In genomic region chr5:128201065-128201926, GRCh38 we compare ENCODE assay signal across 8 cellular contexts.
A peak's percentile ranks its signal among the peaks of the same experiment; 100 is the strongest.
DNase-seq lines count a peak whose midpoint lies in the region; ATAC-seq and TF ChIP-seq lines count a peak whose summit lies in the region.

No MANE protein-coding gene starts in this region.

- no peaks in the 10 kb centered on the region for H3K36me3 ChIP-seq in CD8-positive, alpha-beta memory T cell (ENCODE audit: insufficient read depth, low read length)
- H3K36me3 ChIP-seq in muscle layer of duodenum (ENCODE audit: control insufficient read depth in 1 of 2, insufficient read depth in 2 of 2, low read length in 2 of 2) = no peaks in the 10 kb centered on the region

- no peak for TF ChIP-seq POLR2A in erythroblast (IDR thresholded peaks at IDR 0.05; ENCODE audit: low read length)

- H3K4me3 Mint-ChIP-seq in CD8-positive, alpha-beta memory T cell = peak overlapping the region in 6 of 7 donors; percentile 16 to 40 (median 27)

- H3K27ac Mint-ChIP-seq in CD8-positive, alpha-beta memory T cell = peak overlapping the region in 4 of 8 donors; percentile 3 to 35 (median 28)

- H3K27me3 ChIP-seq in CD8-positive, alpha-beta memory T cell (ENCODE audit: insufficient read depth, low read length, poor library complexity, severe bottlenecking) = no peaks in the 10 kb centered on the region
- H3K27me3 ChIP-seq in muscle layer of duodenum (ENCODE audit: low read depth, low read length) = no peaks in the 10 kb centered on the region

- H3K4me1 Mint-ChIP-seq in CD8-positive, alpha-beta memory T cell = peaks cover 11 to 27% (median 24%) of the 10 kb centered on the region in 3 donors

- POLR2A ChIA-PET in CD8-positive, alpha-beta memory T cell (lab: Charles Lee) = no interaction called here

- peaks cover 1 to 4% of the 10 kb centered on the region in 2 donors for H3K27me3 Mint-ChIP-seq in CD8-positive, alpha-beta memory T cell

- ATAC-seq in GM19397 (IDR thresholded peaks at IDR 0.05; ENCODE audit: unreplicated experiment) (peak; percentile 93), HG03460 (IDR thresholded peaks at IDR 0.05; ENCODE audit: unreplicated experiment) (peak; percentile 92)

- no peaks in the 10 kb centered on the region for H3K9me3 ChIP-seq in CD8-positive, alpha-beta memory T cell (ENCODE audit: low read length)
- no peaks in the 10 kb centered on the region for H3K9me3 ChIP-seq in muscle layer of duodenum (ENCODE audit: control insufficient read depth in 1 of 2, low read length in 2 of 2)

- peak; percentile 64 to 85 (median 72) for DNase-seq in CD8-positive, alpha-beta memory T cell
- DNase-seq in NOMO-1 treated with dmso at 0.1 percent for 144 hours (lab: John Stamatoyannopoulos, UW; ENCODE audit: unreplicated experiment) = peak; percentile 32
- DNase-seq in activated T-cell treated with anti-CD3 and anti-CD28 coated beads for 24 hours (ENCODE audit: low read depth) = peak; percentile 69
- peak; percentile 44 to 68 for DNase-seq in erythroblast (lab: John Stamatoyannopoulos, UW)
- peak; percentile 56 to 74 for DNase-seq in stimulated activated CD8-positive, alpha-beta memory T cell treated with anti-CD3 and anti-CD28 coated beads, Interleukin-7, amount 100 ng/mL, for 1 hour (ENCODE audit: low read depth in 2 of 2)

- no peak overlapping the region for H3K4me3 ChIP-seq in CD8-positive, alpha-beta memory T cell (ENCODE audit: low read length)
- peak overlapping the region; percentile 23 to 43 for H3K4me3 ChIP-seq in muscle layer of duodenum (ENCODE audit: low read depth in 1 of 2, low read length in 2 of 2)

- H3K27ac ChIP-seq in CD8-positive, alpha-beta memory T cell (ENCODE audit: low read depth, low read length) = no peak overlapping the region
- no peak overlapping the region for H3K27ac ChIP-seq in muscle layer of duodenum (ENCODE audit: low read length)

- peaks cover 22% of the 10 kb centered on the region for H3K4me1 ChIP-seq in CD8-positive, alpha-beta memory T cell (ENCODE audit: insufficient read depth, low read length)
- H3K4me1 ChIP-seq in muscle layer of duodenum (ENCODE audit: control insufficient read depth in 1 of 2, insufficient read depth in 2 of 2, low read length in 2 of 2) = peaks cover 0 to 8% of the 10 kb centered on the region in 2 donors

- peaks cover 0 to 5% (median 2%) of the 10 kb centered on the region in 3 donors for H3K36me3 Mint-ChIP-seq in CD8-positive, alpha-beta memory T cell

- H3K9me3 Mint-ChIP-seq in CD8-positive, alpha-beta memory T cell = no peaks in the 10 kb centered on the region

- CTCF ChIA-PET in CD8-positive, alpha-beta memory T cell (lab: Charles Lee) = interaction anchor here (0.6 to 1.8 kb wide), 19 partner anchors 9 to 640 kb away, joined by 3 to 14 read pairs (median 4); no protein-coding TSS in a partner anchor
